31 cellular contexts compared by ENCODE assay signal in genomic region chr2:75517562-75518230, GRCh38. TPM values are rescaled to one million over a fixed set of nuclear protein-coding genes. Genes with fewer than 3 reads are reported as not detected.
"Had no signal": no experiment of that assay in that cellular context is flagged by ENCODE, and none has a peak within 500 bp of the region (broad histone marks: within the 10 kb centered on the region; RNA-seq: fewer than 3 reads in every experiment).

No MANE protein-coding gene starts in this region.

- H3K36me3 ChIP-seq: gastroesophageal sphincter, left lung, neutrophil, prostate gland, tibial nerve had no signal

- H3K9me3 ChIP-seq: neutrophil, prostate gland had no signal

- FAIRE-seq: kidney, pancreas had no signal

- ATAC-seq: activated CD8-positive, alpha-beta memory T cell treated with anti-CD3 and anti-CD28 coated beads, Interleukin-2, amount 10 ng/mL, durations not matched to agents 7 days and 5 days; activated CD8-positive, alpha-beta T cell treated with anti-CD3 and anti-CD28 coated beads for 36 hours; gastroesophageal sphincter; mucosa of descending colon; natural killer cell treated with Interleukin-12 subunit alpha and Interleukin-12 subunit beta and Interleukin-15 and Interleukin-18, amount 100 ng/mL, for 72 hours had no signal

- H3K27me3 Mint-ChIP-seq: activated naive CD8-positive, alpha-beta T cell; brain; natural killer cell treated with Interleukin-12 subunit alpha and Interleukin-12 subunit beta and Interleukin-15 and Interleukin-18, amount 100 ng/mL, for 72 hours had no signal

- H3K27me3 ChIP-seq: left lung, neutrophil, pancreas, tibial nerve had no signal

- H3K27ac Mint-ChIP-seq: activated B cell treated with CpG ODN at 0.5 μM for 24 hours; activated CD8-positive, alpha-beta memory T cell treated with anti-CD3 and anti-CD28 coated beads, Interleukin-2, amount 10 ng/mL, durations not matched to agents 7 days and 5 days; activated CD8-positive, alpha-beta T cell treated with anti-CD3 and anti-CD28 coated beads for 36 hours; activated naive CD8-positive, alpha-beta T cell; activated T-helper 2 cell treated with anti-CD3 and anti-CD28 coated beads, Interferon-gamma antibody, Interleukin-2, Interleukin-4, amounts not matched to agents 10 μg/mL and 5 μg/mL and 100 μg/mL, durations not matched to agents 14 hours and 24 hours and 36 hours; natural killer cell treated with Interleukin-12 subunit alpha and Interleukin-12 subunit beta and Interleukin-15 and Interleukin-18, amount 100 ng/mL, for 72 hours; T-helper 2 cell treated with Interferon-gamma antibody and Interleukin-4, amounts not matched to agents 5 μg/mL and 100 μg/mL, for 36 hours had no signal

- H3K4me3 ChIP-seq: coronary artery, dorsolateral prefrontal cortex, gastroesophageal sphincter, left lung, lung, mucosa of descending colon, pancreas, prostate gland, tibial nerve had no signal

- H3K27ac ChIP-seq: coronary artery, dorsolateral prefrontal cortex, gastroesophageal sphincter, left lung, neutrophil, prostate gland, tibial nerve had no signal

- H3K4me1 Mint-ChIP-seq: activated B cell treated with CpG ODN at 0.5 μM for 24 hours; activated CD8-positive, alpha-beta memory T cell treated with anti-CD3 and anti-CD28 coated beads, Interleukin-2, amount 10 ng/mL, durations not matched to agents 7 days and 5 days; brain had no signal

- DNase-seq: activated B cell treated with CpG ODN at 0.5 μM for 24 hours; activated CD4-positive, alpha-beta T cell treated with anti-CD3 and anti-CD28 coated beads, Interleukin-2, amount 50 U/mL, for 1 hour; activated CD8-positive, alpha-beta memory T cell treated with anti-CD3 and anti-CD28 coated beads, Interleukin-2, amount 10 ng/mL, durations not matched to agents 7 days and 5 days; activated CD8-positive, alpha-beta T cell treated with anti-CD3 and anti-CD28 coated beads for 36 hours; activated naive CD4-positive, alpha-beta T cell treated with Interleukin-2 at 50 U/mL for 16 hours; activated T-cell treated with anti-CD3 and anti-CD28 coated beads, Interleukin-2, amount 50 U/mL, for 48 hours; aorta; dorsolateral prefrontal cortex; effector memory CD4-positive, alpha-beta T cell; erythroblast; hippocampal formation; kidney; left lung; mesendoderm; mucosa of descending colon; pancreas; stimulated activated CD4-positive, alpha-beta T cell treated with anti-CD3 and anti-CD28 coated beads, Interleukin-15, amount 100 ng/mL, for 24 hours; stimulated activated CD4-positive, alpha-beta T cell treated with anti-CD3 and anti-CD28 coated beads, Interleukin-2, amount 100 ng/mL, for 24 hours; stimulated activated naive CD4-positive, alpha-beta T cell treated with Interleukin-2 at 50 U/mL for 16 hours; T-helper 1 cell had no signal

- H3K4me1 ChIP-seq: gastroesophageal sphincter, left lung, prostate gland, tibial nerve had no signal

- H3K36me3 Mint-ChIP-seq: activated CD8-positive, alpha-beta memory T cell treated with anti-CD3 and anti-CD28 coated beads, Interleukin-2, amount 10 ng/mL, durations not matched to agents 7 days and 5 days; activated naive CD8-positive, alpha-beta T cell; brain; natural killer cell treated with Interleukin-12 subunit alpha and Interleukin-12 subunit beta and Interleukin-15 and Interleukin-18, amount 100 ng/mL, for 72 hours had no signal

- H3K4me3 Mint-ChIP-seq: activated B cell treated with CpG ODN at 0.5 μM for 24 hours; activated CD8-positive, alpha-beta memory T cell treated with anti-CD3 and anti-CD28 coated beads, Interleukin-2, amount 10 ng/mL, durations not matched to agents 7 days and 5 days; activated CD8-positive, alpha-beta T cell treated with anti-CD3 and anti-CD28 coated beads for 36 hours; activated naive CD8-positive, alpha-beta T cell; brain; natural killer cell treated with Interleukin-12 subunit alpha and Interleukin-12 subunit beta and Interleukin-15 and Interleukin-18, amount 100 ng/mL, for 72 hours; T-helper 2 cell treated with Interferon-gamma antibody and Interleukin-4, amounts not matched to agents 5 μg/mL and 100 μg/mL, for 36 hours had no signal

RNA-seq across cellular contexts. Expression of gene EVA1A, which starts 43.0 kb away (rescaled TPM):
- total RNA-seq: activated B cell treated with CpG ODN at 0.5 μM for 24 hours; activated CD8-positive, alpha-beta memory T cell treated with anti-CD3 and anti-CD28 coated beads, Interleukin-2, amount 10 ng/mL, durations not matched to agents 7 days and 5 days; activated T-helper 2 cell treated with anti-CD3 and anti-CD28 coated beads, Interferon-gamma antibody, Interleukin-2, Interleukin-4, amounts not matched to agents 10 μg/mL and 5 μg/mL and 100 μg/mL, durations not matched to agents 14 hours and 24 hours and 36 hours; natural killer cell treated with Interleukin-12 subunit alpha and Interleukin-12 subunit beta and Interleukin-15 and Interleukin-18, amount 100 ng/mL, for 72 hours had no signal
